8 cellular contexts compared by ENCODE assay signal in the genomic region with DNA sequence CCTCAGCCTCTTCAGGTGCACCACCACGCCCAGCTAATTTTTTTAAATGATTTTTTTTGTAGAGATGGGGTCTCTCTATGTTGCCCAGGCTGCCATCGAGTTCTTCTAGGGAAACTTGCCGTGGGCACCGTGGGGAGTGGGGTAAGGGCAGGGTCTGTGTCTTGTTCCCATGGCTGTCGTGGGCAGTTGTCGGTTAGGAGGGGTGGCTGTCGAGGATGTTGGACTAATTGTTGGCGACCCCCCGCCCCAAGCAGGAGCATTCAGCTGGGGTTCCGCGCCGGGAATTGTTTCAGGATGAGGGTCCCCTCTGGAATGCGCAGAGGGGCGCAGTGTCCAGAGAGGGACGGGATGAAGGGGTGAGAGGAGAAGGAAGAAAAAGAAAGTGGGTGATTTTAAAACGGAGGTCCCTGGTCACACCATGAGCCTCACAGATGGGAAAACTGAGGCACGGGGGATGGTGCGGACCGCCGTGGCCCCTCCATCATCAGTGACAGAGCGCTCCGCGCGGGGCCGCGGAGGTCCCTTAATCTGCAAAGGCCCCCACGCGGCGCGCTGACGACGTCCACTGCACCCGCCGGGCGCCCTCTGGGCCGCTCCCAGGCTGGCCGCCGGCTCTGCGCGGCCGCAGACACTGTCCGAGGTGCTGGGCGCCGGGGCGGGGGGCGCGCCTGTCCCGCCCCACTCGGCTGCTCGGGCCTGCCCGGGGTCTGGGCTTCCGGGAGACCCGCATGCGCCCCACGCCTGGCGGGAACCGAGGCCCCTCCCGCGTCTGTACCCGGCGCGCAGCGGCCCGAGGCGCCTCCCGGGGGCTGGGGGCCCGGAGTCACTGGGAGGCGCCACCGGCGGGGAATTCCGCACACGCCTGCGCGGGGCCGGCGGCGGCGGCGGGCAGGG. TPM values are rescaled to one million over a fixed set of nuclear protein-coding genes. Genes with fewer than 3 reads are reported as not detected.
DNase-seq lines count a peak whose midpoint lies in the region; ATAC-seq and TF ChIP-seq lines count a peak whose summit lies in the region.

No MANE protein-coding gene starts in this region.

- DNase-seq in CD1c-positive myeloid dendritic cell (ENCODE audit: extremely low spot score) (peak; percentile 91), NCI-H128 (lab: John Stamatoyannopoulos, UW; ENCODE audit: unreplicated experiment) (peak; percentile 10), dermis blood vessel endothelial cell (peak; percentile 66), right lobe of liver (peak; percentile 77 to 86 (median 85))
- DNase-seq in activated CD4-positive, alpha-beta T cell treated with anti-CD3 and anti-CD28 coated beads, Interleukin-2, amount 10 ng/mL, durations not matched to agents 24 days and 14 days = peak; percentile 95
- peak; percentile 60 to 76 for DNase-seq in stimulated activated CD4-positive, alpha-beta T cell treated with anti-CD3 and anti-CD28 coated beads, Interleukin-4, amount 100 ng/mL, for 48 hours (ENCODE audit: low read depth in 2 of 2)

- peak overlapping the region; percentile 46 to 72 (median 57) for H3K4me3 ChIP-seq in right lobe of liver

- H3K27me3 Mint-ChIP-seq in activated CD4-positive, alpha-beta T cell treated with anti-CD3 and anti-CD28 coated beads, Interleukin-2, amount 10 ng/mL, durations not matched to agents 24 days and 14 days = no peaks in the 10 kb centered on the region

- no peaks in the 10 kb centered on the region for H3K9me3 Mint-ChIP-seq in activated CD4-positive, alpha-beta T cell treated with anti-CD3 and anti-CD28 coated beads, Interleukin-2, amount 10 ng/mL, durations not matched to agents 24 days and 14 days

- peak overlapping the region; percentile 81 to 92 (median 82) for H3K27ac ChIP-seq in right lobe of liver

- H3K4me3 Mint-ChIP-seq in activated CD4-positive, alpha-beta T cell treated with anti-CD3 and anti-CD28 coated beads, Interleukin-2, amount 10 ng/mL, durations not matched to agents 24 days and 14 days = peak overlapping the region; percentile 87

- H3K4me1 Mint-ChIP-seq in activated CD4-positive, alpha-beta T cell treated with anti-CD3 and anti-CD28 coated beads, Interleukin-2, amount 10 ng/mL, durations not matched to agents 24 days and 14 days = peaks cover 55% of the 10 kb centered on the region

- peak; percentile 27 for ATAC-seq in GM21360 (IDR thresholded peaks at IDR 0.05; ENCODE audit: unreplicated experiment)
- ATAC-seq in right lobe of liver = peak; percentile 52 to 67 (median 66)
- no peak for ATAC-seq in GM19351 (IDR thresholded peaks at IDR 0.05; ENCODE audit: unreplicated experiment)

- TF ChIP-seq CTCF in right lobe of liver (IDR thresholded peaks at IDR 0.05) = no peak

- H3K36me3 Mint-ChIP-seq in activated CD4-positive, alpha-beta T cell treated with anti-CD3 and anti-CD28 coated beads, Interleukin-2, amount 10 ng/mL, durations not matched to agents 24 days and 14 days (ENCODE audit: low read depth) = peaks cover 13% of the 10 kb centered on the region

- H3K27ac Mint-ChIP-seq in activated CD4-positive, alpha-beta T cell treated with anti-CD3 and anti-CD28 coated beads, Interleukin-2, amount 10 ng/mL, durations not matched to agents 24 days and 14 days = peak overlapping the region; percentile 98

- H3K36me3 ChIP-seq in right lobe of liver = no peaks in the 10 kb centered on the region

- TF ChIP-seq POLR2A in right lobe of liver (IDR thresholded peaks at IDR 0.05) = peak; percentile 67

- intact Hi-C loops in activated CD4-positive, alpha-beta T cell treated with anti-CD3 and anti-CD28 coated beads, Interleukin-2, amount 10 ng/mL, durations not matched to agents 24 days and 14 days (cut with micrococcal nuclease) = loop anchor here (1.0 to 10.0 kb wide), 3 partner anchors 113 to 425 kb away; partner anchors contain the start of genes CBX4 and EIF4A3
- intact Hi-C loops in right lobe of liver (cut with DNase I) = loop anchor here in 1 of 2 donors (10.0 kb wide), 1 partner anchor 175 kb away; no protein-coding TSS in a partner anchor

- no peaks in the 10 kb centered on the region for H3K9me3 ChIP-seq in right lobe of liver

- peaks cover 0 to 31% (median 13%) of the 10 kb centered on the region in 4 donors for H3K4me1 ChIP-seq in right lobe of liver

- WGBS in right lobe of liver (ENCODE audit: insufficient coverage, low coverage, low lambda C conversion rate, missing lambda C conversion rate) = 17% methylated on average over 31 of the region's 79 CpGs

- no peaks in the 10 kb centered on the region for H3K27me3 ChIP-seq in right lobe of liver

RNA-seq across cellular contexts. Expression of gene RNF213, which starts 0.8 kb away (rescaled TPM):
- 238 and 264 TPM in 2 replicates for total RNA-seq in activated CD4-positive, alpha-beta T cell treated with anti-CD3 and anti-CD28 coated beads, Interleukin-2, amount 10 ng/mL, durations not matched to agents 24 days and 14 days
- total RNA-seq in dermis blood vessel endothelial cell = 111 and 162 TPM in 2 replicates
- total RNA-seq in right lobe of liver = 10 to 100 TPM; 59.1 to 87.7 (median 73.0) TPM

RNA-seq across cellular contexts. Expression of gene SLC26A11, which starts 39.7 kb away (rescaled TPM):
- 4.3 and 6.2 TPM in 2 replicates for total RNA-seq in activated CD4-positive, alpha-beta T cell treated with anti-CD3 and anti-CD28 coated beads, Interleukin-2, amount 10 ng/mL, durations not matched to agents 24 days and 14 days
- total RNA-seq in dermis blood vessel endothelial cell (13.3 and 14.8 TPM in 2 replicates), right lobe of liver (1 to 10 TPM; 5.8 to 9.8 (median 6.5) TPM)

RNA-seq across cellular contexts. Expression of gene SGSH, which starts 39.8 kb away (rescaled TPM):
- 20.5 and 22.5 TPM in 2 replicates for total RNA-seq in activated CD4-positive, alpha-beta T cell treated with anti-CD3 and anti-CD28 coated beads, Interleukin-2, amount 10 ng/mL, durations not matched to agents 24 days and 14 days
- 14.3 and 20.3 TPM in 2 replicates for total RNA-seq in dermis blood vessel endothelial cell
- total RNA-seq in right lobe of liver = 10 to 100 TPM in 5 of 6 experiments, 1 to 10 TPM in 1; 9.7 to 23.5 (median 15.7) TPM

Comparison
In these comparisons a context has a peak if more than half of its experiments do, and no peak if none do; other contexts are left out.
1. DNase-seq: peak in every context shown above with its lines; median percentile 95 in activated CD4-positive, alpha-beta T cell treated with anti-CD3 and anti-CD28 coated beads, Interleukin-2, amount 10 ng/mL, durations not matched to agents 24 days and 14 days; 91 in CD1c-positive myeloid dendritic cell; 85 in right lobe of liver; 68 in stimulated activated CD4-positive, alpha-beta T cell treated with anti-CD3 and anti-CD28 coated beads, Interleukin-4, amount 100 ng/mL, for 48 hours; 66 in dermis blood vessel endothelial cell; 10 in NCI-H128.